27 cellular contexts compared by ENCODE assay signal in the genomic region with DNA sequence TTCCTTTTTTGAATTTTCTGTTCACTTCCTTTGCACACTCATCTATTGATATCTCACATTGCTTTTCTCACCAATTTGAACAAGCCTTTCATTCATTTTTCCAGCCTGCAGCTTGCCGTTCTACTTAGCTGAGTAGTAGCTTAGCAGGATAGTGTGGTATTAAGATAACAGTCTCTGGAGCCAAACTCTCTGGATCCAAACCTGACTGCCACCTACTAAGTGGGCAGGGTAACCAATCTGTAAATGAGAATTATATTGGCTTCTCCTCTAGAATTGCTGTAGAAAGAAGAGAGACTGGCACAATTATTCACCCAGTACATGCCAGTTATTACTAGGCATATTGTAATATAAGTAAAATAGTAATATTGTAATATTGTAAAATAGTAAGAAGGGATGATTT. TPM values are rescaled to one million over a fixed set of nuclear protein-coding genes. Genes with fewer than 3 reads are reported as not detected.
"Had no signal": no experiment of that assay in that cellular context is flagged by ENCODE, and none has a peak within 500 bp of the region (broad histone marks: within the 10 kb centered on the region; RNA-seq: fewer than 3 reads in every experiment).

No MANE protein-coding gene starts in this region.

- H3K27me3 ChIP-seq: neural progenitor cell, ovary, right lobe of liver, upper lobe of left lung, vagina had no signal

- H3K36me3 ChIP-seq: lower lobe of right lung, neural progenitor cell, ovary, prostate gland, transverse colon, upper lobe of left lung, vagina had no signal

- H3K4me2 ChIP-seq: neural progenitor cell, smooth muscle cell had no signal

- H3K4me1 Mint-ChIP-seq: mesothelial cell of epicardium; naive B cell; natural killer cell; nephron progenitor cell; neural progenitor cell; stimulated activated memory B cell treated with anti-CD40 and anti-IgM and Interleukin-4, amounts not matched to agents 10 μg/mL and 1 μg/mL and 100 μg/mL, for 72 hours; stimulated activated naive CD8-positive, alpha-beta T cell treated with anti-CD3 and anti-CD28 coated beads, Interleukin-15, amount 100 ng/mL, for 72 hours had no signal

- DNase-seq: hippocampal formation; kidney; left colon; left lung; lower lobe of right lung; mesendoderm; naive B cell; natural killer cell; nephron progenitor cell; ovary; posterior cingulate gyrus; right lobe of liver; stimulated activated CD4-positive, alpha-beta T cell treated with anti-CD3 and anti-CD28 coated beads, Interleukin-1b, Interleukin-23, amount 100 ng/mL, for 48 hours; stimulated activated CD4-positive, alpha-beta T cell treated with anti-CD3 and anti-CD28 coated beads, Interleukin-2, amount 100 ng/mL, for 48 hours; stimulated activated CD4-positive, alpha-beta T cell treated with anti-CD3 and anti-CD28 coated beads, Interleukin-4, amount 100 ng/mL, for 4 hours; stimulated activated CD8-positive, alpha-beta memory T cell treated with anti-CD3 and anti-CD28 coated beads, Interleukin-4, amount 100 ng/mL, for 48 hours; stimulated activated naive CD4-positive, alpha-beta T cell treated with Interleukin-2 at 50 U/mL for 16 hours; stimulated activated naive CD8-positive, alpha-beta T cell treated with anti-CD3 and anti-CD28 coated beads, Interleukin-15, amount 100 ng/mL, for 72 hours; substantia nigra; transverse colon; upper lobe of left lung had no signal

- H3K4me1 ChIP-seq: left lung, lower lobe of right lung, neural progenitor cell, prostate gland, right lobe of liver, transverse colon, upper lobe of left lung, vagina had no signal

- H3K4me3 Mint-ChIP-seq: mesothelial cell of epicardium; naive B cell; natural killer cell; nephron progenitor cell; neural progenitor cell; stimulated activated memory B cell treated with anti-CD40 and anti-IgM and Interleukin-4, amounts not matched to agents 10 μg/mL and 1 μg/mL and 100 μg/mL, for 72 hours; stimulated activated naive CD8-positive, alpha-beta T cell treated with anti-CD3 and anti-CD28 coated beads, Interleukin-15, amount 100 ng/mL, for 72 hours had no signal

- H3K9ac ChIP-seq: neural progenitor cell had no signal

- H3K36me3 Mint-ChIP-seq: mesothelial cell of epicardium; naive B cell; natural killer cell; neural progenitor cell; stimulated activated memory B cell treated with anti-CD40 and anti-IgM and Interleukin-4, amounts not matched to agents 10 μg/mL and 1 μg/mL and 100 μg/mL, for 72 hours had no signal

- H3K27ac ChIP-seq: left lung, lower lobe of right lung, neural progenitor cell, ovary, prostate gland, right lobe of liver, transverse colon, upper lobe of left lung, vagina had no signal

- H3K9me3 Mint-ChIP-seq: mesothelial cell of epicardium; natural killer cell; nephron progenitor cell; neural progenitor cell; stimulated activated memory B cell treated with anti-CD40 and anti-IgM and Interleukin-4, amounts not matched to agents 10 μg/mL and 1 μg/mL and 100 μg/mL, for 72 hours; stimulated activated naive CD8-positive, alpha-beta T cell treated with anti-CD3 and anti-CD28 coated beads, Interleukin-15, amount 100 ng/mL, for 72 hours had no signal

- H3K9me3 ChIP-seq: left lung, lower lobe of right lung, ovary, prostate gland, right lobe of liver, transverse colon, upper lobe of left lung, vagina had no signal

- FAIRE-seq: kidney had no signal

- H3K4me3 ChIP-seq: left lung, lower lobe of right lung, neural progenitor cell, ovary, prostate gland, right lobe of liver, smooth muscle cell, transverse colon, upper lobe of left lung, vagina had no signal

- H2AFZ ChIP-seq: neural progenitor cell had no signal

- H3K27ac Mint-ChIP-seq: mesothelial cell of epicardium; natural killer cell; nephron progenitor cell; neural progenitor cell; stimulated activated memory B cell treated with anti-CD40 and anti-IgM and Interleukin-4, amounts not matched to agents 10 μg/mL and 1 μg/mL and 100 μg/mL, for 72 hours; stimulated activated naive CD8-positive, alpha-beta T cell treated with anti-CD3 and anti-CD28 coated beads, Interleukin-15, amount 100 ng/mL, for 72 hours had no signal

RNA-seq across cellular contexts. Expression of a gene that starts 40.5 kb away (rescaled TPM):
- total RNA-seq: mesothelial cell of epicardium had no signal
- polyA plus RNA-seq: smooth muscle cell had no signal
